ENCODE assay signal across 19 cellular contexts in genomic region chr16:84058211-84058610, GRCh38. TPM values are rescaled to one million over a fixed set of nuclear protein-coding genes. Genes with fewer than 3 reads are reported as not detected.
"Had no signal": no experiment of that assay in that cellular context is flagged by ENCODE, and none has a peak within 500 bp of the region (broad histone marks: within the 10 kb centered on the region; RNA-seq: fewer than 3 reads in every experiment).

No MANE protein-coding gene starts in this region.

- H3K4me3 ChIP-seq: dorsolateral prefrontal cortex, lung, pancreas, SJCRH30, skin epidermis had no signal

- ATAC-seq: activated CD8-positive, alpha-beta T cell treated with anti-CD3 and anti-CD28 coated beads for 36 hours; activated naive CD8-positive, alpha-beta T cell treated with anti-CD3 and anti-CD28 coated beads, Interleukin-2, amount 50 U/mL, for 24 hours; esophagus mucosa; pancreas had no signal

- H3K4me1 ChIP-seq: SJCRH30 had no signal

- H3K27ac ChIP-seq: pancreas, SJCRH30, skin epidermis had no signal

- H3K9me3 ChIP-seq: pancreas, SJCRH30 had no signal

- DNase-seq: activated B cell treated with CpG ODN at 0.5 μM for 24 hours; activated CD4-positive, alpha-beta T cell treated with anti-CD3 and anti-CD28 coated beads for 48 hours; activated CD8-positive, alpha-beta T cell treated with anti-CD3 and anti-CD28 coated beads for 36 hours; activated naive CD8-positive, alpha-beta T cell treated with anti-CD3 and anti-CD28 coated beads, Interleukin-2, amount 50 U/mL, for 24 hours; aorta; kidney glomerular epithelial cell; naive B cell; SJCRH30 had no signal

- H3K27me3 ChIP-seq: dorsolateral prefrontal cortex, pancreas, SJCRH30 had no signal

- H3K36me3 ChIP-seq: SJCRH30 had no signal

RNA-seq across cellular contexts. Expression of gene SLC38A8, which starts 15.6 kb away (rescaled TPM):
- total RNA-seq: activated B cell treated with CpG ODN at 0.5 μM for 24 hours; activated CD8-positive, alpha-beta T cell treated with anti-CD3 and anti-CD28 coated beads for 36 hours; activated T-helper 1 cell treated with anti-CD3 and anti-CD28 coated beads, Interleukin-12 subunit alpha, Interleukin-12 subunit beta, Interleukin-2, Interleukin-4 antibody, amounts not matched to agents 30 ng/mL and 10 ng/mL and 1 ng/mL, durations not matched to agents 14 hours and 24 hours and 36 hours; aorta; esophagus mucosa; glomerular endothelial cell; lung; mononuclear cell; renal cortical epithelial cell; SJCRH30; temporal lobe; urinary bladder had no signal
- polyA plus RNA-seq: aorta, urinary bladder had no signal
